ENCODE assay signal across 10 cellular contexts in genomic region chr6:47698342-47698787, GRCh38. TPM values are rescaled to one million over a fixed set of nuclear protein-coding genes. Genes with fewer than 3 reads are reported as not detected.
A peak's percentile ranks its signal among the peaks of the same experiment; 100 is the strongest.
DNase-seq lines count a peak whose midpoint lies in the region; ATAC-seq and TF ChIP-seq lines count a peak whose summit lies in the region.
"Had no signal": no experiment of that assay in that cellular context is flagged by ENCODE, and none has a peak within 500 bp of the region (broad histone marks: within the 10 kb centered on the region; RNA-seq: fewer than 3 reads in every experiment).

Gene ADGRF4, plus strand, starts transcription at chr6:47698580. Its CDS starts 8,666 bp downstream, at chr6:47707246.

- H3K27ac ChIP-seq in IMR-90 (ENCODE audit: insufficient read depth, low read length) (no peak within 1 kb of the TSS), mammary epithelial cell (ENCODE audit: insufficient read depth, low read depth, low read length) (peak within 1 kb of the TSS; percentile 93)
- H3K27ac ChIP-seq: heart right ventricle, neutrophil had no signal

- H2AK9ac ChIP-seq in IMR-90 (replicated peaks; ENCODE audit: low read depth, low read length, poor library complexity), result no peak within 1 kb of the TSS

- in situ Hi-C loops in IMR-90 (cut with MboI; ENCODE audit: low sequenced_read_pairs) (no loop called here), mammary epithelial cell (cut with MboI; ENCODE audit: low sequenced_read_pairs in 2 of 2) (no loop called here)

- H3K23ac ChIP-seq in IMR-90 (ENCODE audit: low read depth, low read length), result no peak within 1 kb of the TSS

- intact Hi-C loops in IMR-90 (cut with micrococcal nuclease), result no loop called here
- intact Hi-C loops in mammary epithelial cell (cut with micrococcal nuclease), result loop anchor here (1.0 to 2.0 kb wide), 3 partner anchors 28 to 1129 kb away; no protein-coding TSS in a partner anchor

- H3K56ac ChIP-seq in IMR-90 (ENCODE audit: extremely low read depth, insufficient read depth, low read length), result no peak within 1 kb of the TSS

- dilution Hi-C loops in IMR-90 (cut with HindIII; ENCODE audit: low sequenced_read_pairs, unreplicated experiment), result no loop called here
- dilution Hi-C loops in mammary epithelial cell (cut with HindIII; ENCODE audit: low sequenced_read_pairs), result no loop called here

- H2AFZ ChIP-seq in IMR-90 (replicated peaks; ENCODE audit: low read length, poor library complexity) (no peak within 1 kb of the TSS), mammary epithelial cell (ENCODE audit: low read depth, low read length) (peak within 1 kb of the TSS; percentile 80)

- no peak within 1 kb of the TSS for H4K8ac ChIP-seq in IMR-90 (ENCODE audit: low read depth in 2 of 2, low read length in 2 of 2)

- no peak within 1 kb of the TSS for H4K5ac ChIP-seq in IMR-90 (ENCODE audit: low read depth, low read length)

- H3K4me1 ChIP-seq in IMR-90 (ENCODE audit: control insufficient read depth, insufficient read depth, low read length), result no peaks in the 10 kb centered on the region
- peaks cover 49% of the 10 kb centered on the region for H3K4me1 ChIP-seq in mammary epithelial cell (ENCODE audit: insufficient read depth, low read length)
- H3K4me1 ChIP-seq: heart right ventricle had no signal

- DNase-seq in Daoy (ENCODE audit: low read depth) (peak; percentile 84), IMR-90 (peak; percentile 58), mammary epithelial cell (peak; percentile 98), omental fat pad (ENCODE audit: low spot score) (peak; percentile 27), COLO829 (ENCODE audit: low spot score) (no peak), NCI-H748 (lab: John Stamatoyannopoulos, UW; ENCODE audit: unreplicated experiment) (no peak)
- DNase-seq: heart right ventricle had no signal

- H3K4me2 ChIP-seq in IMR-90 (ENCODE audit: low read depth, low read length) (no peak within 1 kb of the TSS), mammary epithelial cell (ENCODE audit: insufficient read depth, low read depth, low read length) (peak within 1 kb of the TSS; percentile 72)

- H2AK5ac ChIP-seq in IMR-90 (ENCODE audit: low read depth, low read length), result no peak within 1 kb of the TSS

- CTCF ChIA-PET in IMR-90 (lab: Yijun Ruan, JAX), result no interaction called here
- CTCF ChIA-PET in mammary epithelial cell (lab: Charles Lee; ENCODE audit: low non-redundant PET), result no interaction called here

- TF ChIP-seq POLR2A in IMR-90 (IDR thresholded peaks at IDR 0.05; ENCODE audit: low read depth, low read length), result no peak

- H3K9me3 ChIP-seq in IMR-90 (ENCODE audit: control insufficient read depth, insufficient read depth, low read length) (no peaks in the 10 kb centered on the region), mammary epithelial cell (replicated peaks; ENCODE audit: insufficient read depth, low read length) (no peaks in the 10 kb centered on the region)
- H3K9me3 ChIP-seq: heart right ventricle, neutrophil had no signal

- H2BK20ac ChIP-seq in IMR-90 (ENCODE audit: low read depth, low read length), result no peak within 1 kb of the TSS

- H3K36me3 ChIP-seq in IMR-90 (ENCODE audit: control insufficient read depth, insufficient read depth, low read length), result no peaks in the 10 kb centered on the region
- H3K36me3 ChIP-seq in mammary epithelial cell (ENCODE audit: insufficient read depth, low read length), result no peaks in the 10 kb centered on the region
- H3K36me3 ChIP-seq: heart right ventricle, neutrophil had no signal

- H3K4me3 ChIP-seq in IMR-90 (ENCODE audit: insufficient read depth, low read depth, low read length) (no peak within 1 kb of the TSS), mammary epithelial cell (replicated peaks in 1 of 3; ENCODE audit: insufficient read depth in 1 of 3, low read depth in 2 of 3, low read length in 3 of 3) (peak within 1 kb of the TSS; percentile 20 to 42 (median 39))
- H3K4me3 ChIP-seq: heart right ventricle had no signal

- WGBS in IMR-90 (ENCODE audit: extremely low coverage in 2 of 2, insufficient read length in 1 of 2), 2 experiments, result no CpG with 5 or more reads among the region's 5 CpGs
- WGBS in mammary epithelial cell (ENCODE audit: low coverage, missing lambda C conversion rate), result 41% methylated on average over 5 of the region's 5 CpGs

- no peak within 1 kb of the TSS for H2BK5ac ChIP-seq in IMR-90 (ENCODE audit: low read depth, low read length, poor library complexity, severe bottlenecking)

- H3K14ac ChIP-seq in IMR-90 (replicated peaks; ENCODE audit: low read depth, low read length), result no peak within 1 kb of the TSS

- H4K20me1 ChIP-seq in IMR-90 (ENCODE audit: insufficient read depth, low read length) (no peaks in the 10 kb centered on the region), mammary epithelial cell (ENCODE audit: insufficient read depth, low read length) (no peaks in the 10 kb centered on the region)

- no peaks in the 10 kb centered on the region for H3K9me1 ChIP-seq in IMR-90 (ENCODE audit: insufficient read depth, low read length)

- no peaks in the 10 kb centered on the region for H3K79me1 ChIP-seq in IMR-90 (ENCODE audit: low read depth in 1 of 2, low read length in 2 of 2)

- H3K27me3 ChIP-seq in IMR-90 (ENCODE audit: control insufficient read depth, insufficient read depth, low read length), result no peaks in the 10 kb centered on the region
- H3K27me3 ChIP-seq in mammary epithelial cell (ENCODE audit: insufficient read depth, low read length), result no peaks in the 10 kb centered on the region
- H3K27me3 ChIP-seq: heart right ventricle, neutrophil had no signal

- H4K91ac ChIP-seq in IMR-90 (ENCODE audit: insufficient read depth, low read depth, low read length), result no peak within 1 kb of the TSS

- POLR2A ChIA-PET in IMR-90 (lab: Charles Lee; ENCODE audit: unreplicated experiment), result no interaction called here

- no peak within 1 kb of the TSS for H3K9ac ChIP-seq in IMR-90 (ENCODE audit: low read depth, low read length)
- peak within 1 kb of the TSS; percentile 72 for H3K9ac ChIP-seq in mammary epithelial cell (ENCODE audit: insufficient read depth, low read length)

- H2BK120ac ChIP-seq in IMR-90 (ENCODE audit: low read depth, low read length), result no peak within 1 kb of the TSS

- peaks cover 7% of the 10 kb centered on the region for H3K79me2 ChIP-seq in mammary epithelial cell (ENCODE audit: insufficient read depth, low read length)

- ATAC-seq in IMR-90 (ENCODE audit: low read depth) (peak; percentile 49; the same call in 1 of the 2 replicates), omental fat pad (ENCODE audit: low FRiP score) (peak; percentile 91), GM21390 (IDR thresholded peaks at IDR 0.05; ENCODE audit: unreplicated experiment) (no peak), GM19463 (IDR thresholded peaks at IDR 0.05; ENCODE audit: unreplicated experiment) (no peak)

- no peak for TF ChIP-seq RAD21 in IMR-90 (IDR thresholded peaks at IDR 0.05; ENCODE audit: low read length)

- BruUV-seq in IMR-90 (replicated peaks; lab: Mats Ljungman, UMichigan) (no TSS peak), mammary epithelial cell (replicated peaks; lab: Mats Ljungman, UMichigan) (no TSS peak)

- TF ChIP-seq CTCF in IMR-90 (conservative IDR thresholded peaks at IDR 0.05; ENCODE audit: low read depth, low read length) (no peak), mammary epithelial cell (conservative IDR thresholded peaks at IDR 0.05 in 1 of 2, IDR thresholded peaks at IDR 0.05 in 1 of 2; ENCODE audit: extremely low read depth in 1 of 2, insufficient read depth in 1 of 2, low read depth in 1 of 2, low read length in 2 of 2) (no peak), omental fat pad (IDR thresholded peaks at IDR 0.05) (no peak)

- no peak within 1 kb of the TSS for H3K4ac ChIP-seq in IMR-90 (ENCODE audit: low read depth, low read length)

- H2BK15ac ChIP-seq in IMR-90 (ENCODE audit: low read depth, low read length), result no peak within 1 kb of the TSS

- no peak within 1 kb of the TSS for H3K18ac ChIP-seq in IMR-90 (ENCODE audit: low read depth, low read length)

TF ChIP-seq in IMR-90, 13 proteins besides CTCF, POLR2A, EP300 and RAD21 (continues in another document):
- TF ChIP-seq SMC3 (IDR thresholded peaks at IDR 0.05; ENCODE audit: low read depth, low read length) (no peak), MAFK (IDR thresholded peaks at IDR 0.05; ENCODE audit: low read depth, low read length) (no peak), USF2 (IDR thresholded peaks at IDR 0.05; ENCODE audit: low read depth, low read length) (peak; percentile 64), BHLHE40 (IDR thresholded peaks at IDR 0.05; ENCODE audit: low read depth, low read length) (no peak), ELK1 (IDR thresholded peaks at IDR 0.05; ENCODE audit: borderline replicate concordance, low read depth, low read length) (no peak), MAZ (IDR thresholded peaks at IDR 0.05; ENCODE audit: borderline replicate concordance, low read depth, low read length) (no peak), MXI1 (IDR thresholded peaks at IDR 0.05; ENCODE audit: borderline replicate concordance, low read depth, low read length) (no peak), NFE2L2 (IDR thresholded peaks at IDR 0.05; ENCODE audit: low read depth, low read length) (no peak), CHD1 (IDR thresholded peaks at IDR 0.05; ENCODE audit: low read depth, low read length) (no peak), FOS (IDR thresholded peaks at IDR 0.05; ENCODE audit: low read depth, low read length) (no peak)

RNA-seq across cellular contexts. Expression of gene ADGRF4, which starts in this region (rescaled TPM):
- total RNA-seq in Daoy (2014; rRNA removed; shearing (Covaris generic)), result 2.7 TPM in 2 replicates
- total RNA-seq in IMR-90 (2012; rRNA removed), result under 0.01 TPM in 1 of 2 replicates, not detected in the other
- 0.02 and 0.03 TPM in 2 replicates for polyA plus RNA-seq in IMR-90 (2012; rRNA removed)
- polyA plus RNA-seq in IMR-90 (2012; cell fraction: cytosol; rRNA removed), result 0.04 TPM in 1 of 2 replicates, not detected in the other
- polyA plus RNA-seq in IMR-90 (2012; cell fraction: nucleus; rRNA removed; ENCODE audit: low replicate concordance), result 0.09 TPM in 1 of 2 replicates, not detected in the other
- 10 to 100 TPM in 1 of 2 donors, 1 to 10 TPM in 1; 1.3 to 14.1 TPM for total RNA-seq in mammary epithelial cell
- polyA plus RNA-seq in mammary epithelial cell, result 9.4 TPM
- polyA minus RNA-seq in mammary epithelial cell, result 8.7 TPM
- total RNA-seq in omental fat pad, result under 1 TPM in 2 of 4 donors, not detected in 2; 0.19 to 0.48 TPM

Comparison
In these comparisons a context has a peak if more than half of its experiments do, and no peak if none do; other contexts are left out.
1. Peak in DNase-seq and ATAC-seq in IMR-90; RNA of the gene not detected or under 1 TPM.
2. Peak in DNase-seq and ATAC-seq in omental fat pad; RNA of the gene not detected or under 1 TPM.
3. DNase-seq: peak in Daoy (single experiment) and mammary epithelial cell (single experiment); none in COLO829 (single experiment) and NCI-H748 (single experiment).